6 cellular contexts compared by ENCODE assay signal in genomic region chr19:22491746-22492145, GRCh38.
"Had no signal": no experiment of that assay in that cellular context is flagged by ENCODE, and none has a peak within 500 bp of the region (broad histone marks: within the 10 kb centered on the region; RNA-seq: fewer than 3 reads in every experiment).

No MANE protein-coding gene starts in this region.

- H3K4me3 ChIP-seq: K562 had no signal

- ATAC-seq: HepG2, K562 had no signal

- H3K27ac ChIP-seq: HL-60 had no signal

- DNase-seq: IMR-90, KBM-7, KG1 had no signal
